In the genomic region with DNA sequence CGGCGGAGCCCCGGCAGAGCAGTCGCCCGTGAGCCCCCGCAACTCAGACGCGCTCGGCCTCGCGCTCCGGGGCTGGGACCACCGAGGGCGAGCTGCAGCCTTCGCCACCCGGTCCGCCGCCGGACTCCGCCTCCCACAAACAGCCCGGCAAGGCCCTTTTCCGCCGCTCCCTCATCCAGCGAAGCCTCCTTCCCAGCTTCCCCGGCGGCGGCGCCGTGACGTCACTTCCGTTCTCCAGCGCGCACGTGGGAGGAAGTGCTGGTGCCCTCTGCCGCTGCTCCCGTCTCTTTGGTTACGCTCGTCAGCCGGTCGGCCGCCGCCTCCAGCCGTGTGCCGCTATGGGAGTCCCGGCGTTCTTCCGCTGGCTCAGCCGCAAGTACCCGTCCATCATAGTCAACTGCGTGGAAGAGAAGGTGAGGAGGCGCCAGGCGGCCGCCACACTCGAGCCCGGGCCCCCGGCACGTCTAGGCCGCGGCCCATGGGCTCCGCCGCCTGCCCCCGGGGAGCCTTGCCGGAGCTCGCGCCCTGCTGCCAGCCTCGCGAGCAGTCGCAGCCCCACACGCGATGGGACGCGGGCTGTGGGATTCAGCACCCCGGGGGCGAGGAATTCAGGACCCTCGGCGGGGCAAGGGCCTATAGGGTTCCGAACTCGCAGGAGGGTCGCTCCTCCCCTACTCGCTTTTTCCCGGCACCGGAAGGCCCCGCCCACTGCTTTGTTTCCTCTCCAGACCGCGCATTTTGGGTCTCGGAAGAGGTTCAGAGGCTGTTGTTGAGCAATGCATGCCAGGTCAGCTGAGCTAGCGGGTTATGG, we compare ENCODE assay signal across 1 cellular context.
TF ChIP-seq lines count a peak whose summit lies in the region.

A gene with protein sequence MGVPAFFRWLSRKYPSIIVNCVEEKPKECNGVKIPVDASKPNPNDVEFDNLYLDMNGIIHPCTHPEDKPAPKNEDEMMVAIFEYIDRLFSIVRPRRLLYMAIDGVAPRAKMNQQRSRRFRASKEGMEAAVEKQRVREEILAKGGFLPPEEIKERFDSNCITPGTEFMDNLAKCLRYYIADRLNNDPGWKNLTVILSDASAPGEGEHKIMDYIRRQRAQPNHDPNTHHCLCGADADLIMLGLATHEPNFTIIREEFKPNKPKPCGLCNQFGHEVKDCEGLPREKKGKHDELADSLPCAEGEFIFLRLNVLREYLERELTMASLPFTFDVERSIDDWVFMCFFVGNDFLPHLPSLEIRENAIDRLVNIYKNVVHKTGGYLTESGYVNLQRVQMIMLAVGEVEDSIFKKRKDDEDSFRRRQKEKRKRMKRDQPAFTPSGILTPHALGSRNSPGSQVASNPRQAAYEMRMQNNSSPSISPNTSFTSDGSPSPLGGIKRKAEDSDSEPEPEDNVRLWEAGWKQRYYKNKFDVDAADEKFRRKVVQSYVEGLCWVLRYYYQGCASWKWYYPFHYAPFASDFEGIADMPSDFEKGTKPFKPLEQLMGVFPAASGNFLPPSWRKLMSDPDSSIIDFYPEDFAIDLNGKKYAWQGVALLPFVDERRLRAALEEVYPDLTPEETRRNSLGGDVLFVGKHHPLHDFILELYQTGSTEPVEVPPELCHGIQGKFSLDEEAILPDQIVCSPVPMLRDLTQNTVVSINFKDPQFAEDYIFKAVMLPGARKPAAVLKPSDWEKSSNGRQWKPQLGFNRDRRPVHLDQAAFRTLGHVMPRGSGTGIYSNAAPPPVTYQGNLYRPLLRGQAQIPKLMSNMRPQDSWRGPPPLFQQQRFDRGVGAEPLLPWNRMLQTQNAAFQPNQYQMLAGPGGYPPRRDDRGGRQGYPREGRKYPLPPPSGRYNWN (plus strand): TSS at position 271 of the 811 bp plus-strand sequence. CDS start 68 bp downstream, at position 339.

TF ChIP-seq in K562, 482 proteins besides CTCF, POLR2A, EP300 and RAD21 (continued from another document and continues in another):
- TF ChIP-seq, protein P1, sequence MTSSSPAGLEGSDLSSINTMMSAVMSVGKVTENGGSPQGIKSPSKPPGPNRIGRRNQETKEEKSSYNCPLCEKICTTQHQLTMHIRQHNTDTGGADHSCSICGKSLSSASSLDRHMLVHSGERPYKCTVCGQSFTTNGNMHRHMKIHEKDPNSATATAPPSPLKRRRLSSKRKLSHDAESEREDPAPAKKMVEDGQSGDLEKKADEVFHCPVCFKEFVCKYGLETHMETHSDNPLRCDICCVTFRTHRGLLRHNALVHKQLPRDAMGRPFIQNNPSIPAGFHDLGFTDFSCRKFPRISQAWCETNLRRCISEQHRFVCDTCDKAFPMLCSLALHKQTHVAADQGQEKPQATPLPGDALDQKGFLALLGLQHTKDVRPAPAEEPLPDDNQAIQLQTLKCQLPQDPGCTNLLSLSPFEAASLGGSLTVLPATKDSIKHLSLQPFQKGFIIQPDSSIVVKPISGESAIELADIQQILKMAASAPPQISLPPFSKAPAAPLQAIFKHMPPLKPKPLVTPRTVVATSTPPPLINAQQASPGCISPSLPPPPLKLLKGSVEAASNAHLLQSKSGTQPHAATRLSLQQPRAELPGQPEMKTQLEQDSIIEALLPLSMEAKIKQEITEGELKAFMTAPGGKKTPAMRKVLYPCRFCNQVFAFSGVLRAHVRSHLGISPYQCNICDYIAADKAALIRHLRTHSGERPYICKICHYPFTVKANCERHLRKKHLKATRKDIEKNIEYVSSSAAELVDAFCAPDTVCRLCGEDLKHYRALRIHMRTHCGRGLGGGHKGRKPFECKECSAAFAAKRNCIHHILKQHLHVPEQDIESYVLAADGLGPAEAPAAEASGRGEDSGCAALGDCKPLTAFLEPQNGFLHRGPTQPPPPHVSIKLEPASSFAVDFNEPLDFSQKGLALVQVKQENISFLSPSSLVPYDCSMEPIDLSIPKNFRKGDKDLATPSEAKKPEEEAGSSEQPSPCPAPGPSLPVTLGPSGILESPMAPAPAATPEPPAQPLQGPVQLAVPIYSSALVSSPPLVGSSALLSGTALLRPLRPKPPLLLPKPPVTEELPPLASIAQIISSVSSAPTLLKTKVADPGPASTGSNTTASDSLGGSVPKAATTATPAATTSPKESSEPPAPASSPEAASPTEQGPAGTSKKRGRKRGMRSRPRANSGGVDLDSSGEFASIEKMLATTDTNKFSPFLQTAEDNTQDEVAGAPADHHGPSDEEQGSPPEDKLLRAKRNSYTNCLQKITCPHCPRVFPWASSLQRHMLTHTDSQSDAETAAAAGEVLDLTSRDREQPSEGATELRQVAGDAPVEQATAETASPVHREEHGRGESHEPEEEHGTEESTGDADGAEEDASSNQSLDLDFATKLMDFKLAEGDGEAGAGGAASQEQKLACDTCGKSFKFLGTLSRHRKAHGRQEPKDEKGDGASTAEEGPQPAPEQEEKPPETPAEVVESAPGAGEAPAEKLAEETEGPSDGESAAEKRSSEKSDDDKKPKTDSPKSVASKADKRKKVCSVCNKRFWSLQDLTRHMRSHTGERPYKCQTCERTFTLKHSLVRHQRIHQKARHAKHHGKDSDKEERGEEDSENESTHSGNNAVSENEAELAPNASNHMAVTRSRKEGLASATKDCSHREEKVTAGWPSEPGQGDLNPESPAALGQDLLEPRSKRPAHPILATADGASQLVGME (CRISPR knock-in tag; IDR thresholded peaks at IDR 0.05) = no peak; the same call in 1 of the 2 replicates
- TF ChIP-seq MECOM (CRISPR knock-in tag; IDR thresholded peaks at IDR 0.05) = no peak
- no peak for TF ChIP-seq KAT7 (CRISPR knock-in tag; IDR thresholded peaks at IDR 0.05; ENCODE audit: borderline replicate concordance)
- peak; percentile 78 for TF ChIP-seq U2AF1 (optimal IDR thresholded peaks at IDR 0.05; ENCODE audit: low read depth, low read length)
- TF ChIP-seq GATAD2A (IDR thresholded peaks at IDR 0.05) = no peak
- peak; percentile 76 for TF ChIP-seq MXI1 (IDR thresholded peaks at IDR 0.05; ENCODE audit: low read depth, low read length)
- TF ChIP-seq KAT8 (IDR thresholded peaks at IDR 0.05; ENCODE audit: low read depth) = no peak
- no peak for TF ChIP-seq LEF1 (IDR thresholded peaks at IDR 0.05)
- no peak for TF ChIP-seq XRCC3 (IDR thresholded peaks at IDR 0.05)
- TF ChIP-seq, protein P2, sequence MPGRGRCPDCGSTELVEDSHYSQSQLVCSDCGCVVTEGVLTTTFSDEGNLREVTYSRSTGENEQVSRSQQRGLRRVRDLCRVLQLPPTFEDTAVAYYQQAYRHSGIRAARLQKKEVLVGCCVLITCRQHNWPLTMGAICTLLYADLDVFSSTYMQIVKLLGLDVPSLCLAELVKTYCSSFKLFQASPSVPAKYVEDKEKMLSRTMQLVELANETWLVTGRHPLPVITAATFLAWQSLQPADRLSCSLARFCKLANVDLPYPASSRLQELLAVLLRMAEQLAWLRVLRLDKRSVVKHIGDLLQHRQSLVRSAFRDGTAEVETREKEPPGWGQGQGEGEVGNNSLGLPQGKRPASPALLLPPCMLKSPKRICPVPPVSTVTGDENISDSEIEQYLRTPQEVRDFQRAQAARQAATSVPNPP (IDR thresholded peaks at IDR 0.05; ENCODE audit: borderline replicate concordance, insufficient read depth, insufficient read length) = no peak
- TF ChIP-seq ZNF639 (CRISPR knock-in tag; conservative IDR thresholded peaks at IDR 0.05 in 1 of 2, IDR thresholded peaks at IDR 0.05 in 1 of 2) = peak in 1 of 2 experiments; percentile 20; a peak in 2 of 4 replicates
- no peak for TF ChIP-seq XRCC5 (IDR thresholded peaks at IDR 0.05; ENCODE audit: low read depth, low read length)
- TF ChIP-seq, protein P3, sequence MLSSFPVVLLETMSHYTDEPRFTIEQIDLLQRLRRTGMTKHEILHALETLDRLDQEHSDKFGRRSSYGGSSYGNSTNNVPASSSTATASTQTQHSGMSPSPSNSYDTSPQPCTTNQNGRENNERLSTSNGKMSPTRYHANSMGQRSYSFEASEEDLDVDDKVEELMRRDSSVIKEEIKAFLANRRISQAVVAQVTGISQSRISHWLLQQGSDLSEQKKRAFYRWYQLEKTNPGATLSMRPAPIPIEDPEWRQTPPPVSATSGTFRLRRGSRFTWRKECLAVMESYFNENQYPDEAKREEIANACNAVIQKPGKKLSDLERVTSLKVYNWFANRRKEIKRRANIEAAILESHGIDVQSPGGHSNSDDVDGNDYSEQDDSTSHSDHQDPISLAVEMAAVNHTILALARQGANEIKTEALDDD (IDR thresholded peaks at IDR 0.05) = no peak
- TF ChIP-seq ZNF324 (CRISPR knock-in tag; IDR thresholded peaks at IDR 0.05) = no peak
- TF ChIP-seq TCF7 (IDR thresholded peaks at IDR 0.05; ENCODE audit: borderline replicate concordance) = no peak
- TF ChIP-seq FOS (IDR thresholded peaks at IDR 0.05; ENCODE audit: extremely low read depth, insufficient read length) = no peak
- no peak for TF ChIP-seq ZNF583 (CRISPR knock-in tag; IDR thresholded peaks at IDR 0.05)
- TF ChIP-seq BACH1 (tag; IDR thresholded peaks at IDR 0.05) = no peak
- no peak for TF ChIP-seq PHTF2 (CRISPR knock-in tag; IDR thresholded peaks at IDR 0.05)
- no peak for TF ChIP-seq RUNX1 (IDR thresholded peaks at IDR 0.05; ENCODE audit: low read depth)
- TF ChIP-seq PURB (CRISPR knock-in tag; IDR thresholded peaks at IDR 0.05; ENCODE audit: low read depth) = no peak
- TF ChIP-seq, protein P4, sequence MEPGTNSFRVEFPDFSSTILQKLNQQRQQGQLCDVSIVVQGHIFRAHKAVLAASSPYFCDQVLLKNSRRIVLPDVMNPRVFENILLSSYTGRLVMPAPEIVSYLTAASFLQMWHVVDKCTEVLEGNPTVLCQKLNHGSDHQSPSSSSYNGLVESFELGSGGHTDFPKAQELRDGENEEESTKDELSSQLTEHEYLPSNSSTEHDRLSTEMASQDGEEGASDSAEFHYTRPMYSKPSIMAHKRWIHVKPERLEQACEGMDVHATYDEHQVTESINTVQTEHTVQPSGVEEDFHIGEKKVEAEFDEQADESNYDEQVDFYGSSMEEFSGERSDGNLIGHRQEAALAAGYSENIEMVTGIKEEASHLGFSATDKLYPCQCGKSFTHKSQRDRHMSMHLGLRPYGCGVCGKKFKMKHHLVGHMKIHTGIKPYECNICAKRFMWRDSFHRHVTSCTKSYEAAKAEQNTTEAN (CRISPR knock-in tag; IDR thresholded peaks at IDR 0.05) = no peak
- TF ChIP-seq FOXJ3 (CRISPR knock-in tag; IDR thresholded peaks at IDR 0.05) = no peak
- TF ChIP-seq, protein P5, sequence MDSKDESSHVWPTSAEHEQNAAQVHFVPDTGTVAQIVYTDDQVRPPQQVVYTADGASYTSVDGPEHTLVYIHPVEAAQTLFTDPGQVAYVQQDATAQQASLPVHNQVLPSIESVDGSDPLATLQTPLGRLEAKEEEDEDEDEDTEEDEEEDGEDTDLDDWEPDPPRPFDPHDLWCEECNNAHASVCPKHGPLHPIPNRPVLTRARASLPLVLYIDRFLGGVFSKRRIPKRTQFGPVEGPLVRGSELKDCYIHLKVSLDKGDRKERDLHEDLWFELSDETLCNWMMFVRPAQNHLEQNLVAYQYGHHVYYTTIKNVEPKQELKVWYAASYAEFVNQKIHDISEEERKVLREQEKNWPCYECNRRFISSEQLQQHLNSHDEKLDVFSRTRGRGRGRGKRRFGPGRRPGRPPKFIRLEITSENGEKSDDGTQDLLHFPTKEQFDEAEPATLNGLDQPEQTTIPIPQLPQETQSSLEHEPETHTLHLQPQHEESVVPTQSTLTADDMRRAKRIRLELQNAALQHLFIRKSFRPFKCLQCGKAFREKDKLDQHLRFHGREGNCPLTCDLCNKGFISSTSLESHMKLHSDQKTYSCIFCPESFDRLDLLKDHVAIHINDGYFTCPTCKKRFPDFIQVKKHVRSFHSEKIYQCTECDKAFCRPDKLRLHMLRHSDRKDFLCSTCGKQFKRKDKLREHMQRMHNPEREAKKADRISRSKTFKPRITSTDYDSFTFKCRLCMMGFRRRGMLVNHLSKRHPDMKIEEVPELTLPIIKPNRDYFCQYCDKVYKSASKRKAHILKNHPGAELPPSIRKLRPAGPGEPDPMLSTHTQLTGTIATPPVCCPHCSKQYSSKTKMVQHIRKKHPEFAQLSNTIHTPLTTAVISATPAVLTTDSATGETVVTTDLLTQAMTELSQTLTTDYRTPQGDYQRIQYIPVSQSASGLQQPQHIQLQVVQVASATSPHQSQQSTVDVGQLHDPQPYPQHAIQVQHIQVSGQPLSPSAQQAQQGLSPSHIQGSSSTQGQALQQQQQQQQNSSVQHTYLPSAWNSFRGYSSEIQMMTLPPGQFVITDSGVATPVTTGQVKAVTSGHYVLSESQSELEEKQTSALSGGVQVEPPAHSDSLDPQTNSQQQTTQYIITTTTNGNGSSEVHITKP (IDR thresholded peaks at IDR 0.05; ENCODE audit: partially characterized antibody) = no peak
- TF ChIP-seq ZNF695 (CRISPR knock-in tag; IDR thresholded peaks at IDR 0.05) = no peak
- TF ChIP-seq ZNF785 (CRISPR knock-in tag; IDR thresholded peaks at IDR 0.05) = no peak
- no peak for TF ChIP-seq DACH1 (IDR thresholded peaks at IDR 0.05; ENCODE audit: partially characterized antibody)
- TF ChIP-seq ZNF766 (CRISPR knock-in tag; conservative IDR thresholded peaks at IDR 0.05) = no peak
- no peak for TF ChIP-seq ZNF232 (CRISPR knock-in tag; IDR thresholded peaks at IDR 0.05)
- TF ChIP-seq, protein P6, sequence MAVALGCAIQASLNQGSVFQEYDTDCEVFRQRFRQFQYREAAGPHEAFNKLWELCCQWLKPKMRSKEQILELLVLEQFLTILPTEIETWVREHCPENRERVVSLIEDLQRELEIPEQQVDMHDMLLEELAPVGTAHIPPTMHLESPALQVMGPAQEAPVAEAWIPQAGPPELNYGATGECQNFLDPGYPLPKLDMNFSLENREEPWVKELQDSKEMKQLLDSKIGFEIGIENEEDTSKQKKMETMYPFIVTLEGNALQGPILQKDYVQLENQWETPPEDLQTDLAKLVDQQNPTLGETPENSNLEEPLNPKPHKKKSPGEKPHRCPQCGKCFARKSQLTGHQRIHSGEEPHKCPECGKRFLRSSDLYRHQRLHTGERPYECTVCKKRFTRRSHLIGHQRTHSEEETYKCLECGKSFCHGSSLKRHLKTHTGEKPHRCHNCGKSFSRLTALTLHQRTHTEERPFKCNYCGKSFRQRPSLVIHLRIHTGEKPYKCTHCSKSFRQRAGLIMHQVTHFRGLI (CRISPR knock-in tag; IDR thresholded peaks at IDR 0.05) = no peak
- TF ChIP-seq ZNF77 (CRISPR knock-in tag; IDR thresholded peaks at IDR 0.05) = no peak
- TF ChIP-seq ZNF175 (CRISPR knock-in tag; IDR thresholded peaks at IDR 0.05; ENCODE audit: low read depth) = no peak
- TF ChIP-seq ZNF707 (CRISPR knock-in tag; conservative IDR thresholded peaks at IDR 0.05) = no peak
- no peak for TF ChIP-seq ZNF347 (CRISPR knock-in tag; IDR thresholded peaks at IDR 0.05; ENCODE audit: low read depth)
- no peak for TF ChIP-seq PHB2 (IDR thresholded peaks at IDR 0.05; ENCODE audit: low read depth)
- TF ChIP-seq DPF2 (IDR thresholded peaks at IDR 0.05) = no peak
- TF ChIP-seq NFYB (IDR thresholded peaks at IDR 0.05; ENCODE audit: extremely low read depth, insufficient read length) = no peak
- TF ChIP-seq CBX5 (IDR thresholded peaks at IDR 0.05; ENCODE audit: borderline replicate concordance, low read depth) = no peak
- TF ChIP-seq POLR2G (IDR thresholded peaks at IDR 0.05; ENCODE audit: low read depth, low read length) = peak; percentile 98
- TF ChIP-seq ZNF124 (CRISPR knock-in tag; IDR thresholded peaks at IDR 0.05) = no peak
